ENCODE assay signal across 11 cellular contexts in genomic region chr17:83194761-83195329, GRCh38.
DNase-seq lines count a peak whose midpoint lies in the region; ATAC-seq, FAIRE-seq and TF ChIP-seq lines count a peak whose summit lies in the region.
"Had no signal": no experiment of that assay in that cellular context is flagged by ENCODE, and none has a peak within 500 bp of the region (broad histone marks: within the 10 kb centered on the region; RNA-seq: fewer than 3 reads in every experiment).

No MANE protein-coding gene starts in this region.

- CTCF ChIA-PET in activated CD8-positive, alpha-beta memory T cell treated with anti-CD3 and anti-CD28 coated beads, Interleukin-2, amount 10 ng/mL, durations not matched to agents 7 days and 5 days (lab: Charles Lee), result interaction anchor here (1.2 kb wide), 1 partner anchor 69 kb away, joined by 3 read pairs; no protein-coding TSS in a partner anchor

- no peaks in the 10 kb centered on the region for H3K36me3 ChIP-seq in kidney (ENCODE audit: control insufficient read depth in 1 of 2, insufficient read depth in 2 of 2, low read length in 2 of 2)
- H3K36me3 ChIP-seq in tibial artery, result no peaks in the 10 kb centered on the region
- H3K36me3 ChIP-seq: thyroid gland had no signal

- no peaks in the 10 kb centered on the region for H3K27me3 Mint-ChIP-seq in activated CD8-positive, alpha-beta memory T cell treated with anti-CD3 and anti-CD28 coated beads, Interleukin-2, amount 10 ng/mL, durations not matched to agents 7 days and 5 days
- H3K27me3 Mint-ChIP-seq: activated CD4-positive, alpha-beta memory T cell treated with anti-CD3 and anti-CD28 coated beads for 36 hours had no signal

- H3K27ac ChIP-seq in kidney (ENCODE audit: low read depth in 2 of 2, low read length in 2 of 2) (no peak overlapping the region), tibial artery (peak overlapping the region; percentile 79 to 85)

- TF ChIP-seq CTCF in kidney (IDR thresholded peaks at IDR 0.05; ENCODE audit: borderline replicate concordance, extremely low read depth, insufficient read depth), result no peak
- TF ChIP-seq CTCF in tibial artery (IDR thresholded peaks at IDR 0.05), result no peak

- no peak for DNase-seq in activated CD8-positive, alpha-beta memory T cell treated with anti-CD3 and anti-CD28 coated beads, Interleukin-2, amount 10 ng/mL, durations not matched to agents 7 days and 5 days
- DNase-seq in activated CD8-positive, alpha-beta memory T cell treated with anti-CD3 and anti-CD28 coated beads, Interleukin-2, amount 50 U/mL, for 4 hours, result no peak
- DNase-seq in amniotic epithelial cell (ENCODE audit: low read depth) (peak; percentile 48), kidney (peak; percentile 73), tibial artery (peak; percentile 39 to 83), NCI-H1694 treated with DMSO at 0.1 percent for 48 hours (lab: John Stamatoyannopoulos, UW) (no peak), cerebellar cortex (ENCODE audit: low spot score) (no peak), ecto neural progenitor cell (ENCODE audit: low spot score) (no peak)
- DNase-seq: SIG-M5 had no signal

- H3K27me3 ChIP-seq in tibial artery, result no peaks in the 10 kb centered on the region
- H3K27me3 ChIP-seq: thyroid gland had no signal

- H3K4me1 ChIP-seq in kidney (ENCODE audit: control insufficient read depth in 1 of 2, insufficient read depth in 1 of 2, low read depth in 1 of 2, low read length in 2 of 2) (peaks cover 0 to 10% of the 10 kb centered on the region in 2 donors), tibial artery (peaks cover 9 to 75% (median 47%) of the 10 kb centered on the region in 4 donors)

- intact Hi-C loops in kidney (cut with DNase I), result no loop called here
- intact Hi-C loops in tibial artery (cut with DNase I; ENCODE audit: low total_unique reads), result no loop called here

- no peak for FAIRE-seq in kidney (lab: Jason Lieb, UNC)

- no peak for ATAC-seq in activated CD8-positive, alpha-beta memory T cell treated with anti-CD3 and anti-CD28 coated beads, Interleukin-2, amount 10 ng/mL, durations not matched to agents 7 days and 5 days

- no peak overlapping the region for H3K4me3 ChIP-seq in kidney (ENCODE audit: low read length in 2 of 2)
- peak overlapping the region; percentile 0 to 4 for H3K4me3 ChIP-seq in tibial artery
- H3K4me3 ChIP-seq: thyroid gland had no signal

- H3K27ac Mint-ChIP-seq in activated CD8-positive, alpha-beta memory T cell treated with anti-CD3 and anti-CD28 coated beads, Interleukin-2, amount 10 ng/mL, durations not matched to agents 7 days and 5 days, result peak overlapping the region; percentile 46
- H3K27ac Mint-ChIP-seq: activated CD4-positive, alpha-beta memory T cell treated with anti-CD3 and anti-CD28 coated beads for 36 hours had no signal

- no peaks in the 10 kb centered on the region for H3K36me3 Mint-ChIP-seq in activated CD8-positive, alpha-beta memory T cell treated with anti-CD3 and anti-CD28 coated beads, Interleukin-2, amount 10 ng/mL, durations not matched to agents 7 days and 5 days
- H3K36me3 Mint-ChIP-seq: activated CD4-positive, alpha-beta memory T cell treated with anti-CD3 and anti-CD28 coated beads for 36 hours had no signal

- no peaks in the 10 kb centered on the region for H3K9me3 Mint-ChIP-seq in activated CD8-positive, alpha-beta memory T cell treated with anti-CD3 and anti-CD28 coated beads, Interleukin-2, amount 10 ng/mL, durations not matched to agents 7 days and 5 days (ENCODE audit: low read depth)
- H3K9me3 Mint-ChIP-seq: activated CD4-positive, alpha-beta memory T cell treated with anti-CD3 and anti-CD28 coated beads for 36 hours had no signal

- peaks cover 48% of the 10 kb centered on the region for H3K4me1 Mint-ChIP-seq in activated CD8-positive, alpha-beta memory T cell treated with anti-CD3 and anti-CD28 coated beads, Interleukin-2, amount 10 ng/mL, durations not matched to agents 7 days and 5 days

- no peak overlapping the region for H3K9ac ChIP-seq in kidney (ENCODE audit: low read length in 2 of 2)

- H3K9me3 ChIP-seq in kidney (ENCODE audit: control insufficient read depth in 1 of 2, low read length in 2 of 2) (no peaks in the 10 kb centered on the region), tibial artery (no peaks in the 10 kb centered on the region)
- H3K9me3 ChIP-seq: thyroid gland had no signal

- H3K4me3 Mint-ChIP-seq in activated CD8-positive, alpha-beta memory T cell treated with anti-CD3 and anti-CD28 coated beads, Interleukin-2, amount 10 ng/mL, durations not matched to agents 7 days and 5 days, result no peak overlapping the region
- H3K4me3 Mint-ChIP-seq: activated CD4-positive, alpha-beta memory T cell treated with anti-CD3 and anti-CD28 coated beads for 36 hours had no signal

Comparison
In these comparisons a context has a peak if more than half of its experiments do, and no peak if none do; other contexts are left out.
1. DNase-seq: peak in amniotic epithelial cell (single experiment), kidney (single experiment) and tibial artery (2 of 2); none in activated CD8-positive, alpha-beta memory T cell treated with anti-CD3 and anti-CD28 coated beads, Interleukin-2, amount 10 ng/mL, durations not matched to agents 7 days and 5 days (single experiment), activated CD8-positive, alpha-beta memory T cell treated with anti-CD3 and anti-CD28 coated beads, Interleukin-2, amount 50 U/mL, for 4 hours (single experiment), NCI-H1694 treated with DMSO at 0.1 percent for 48 hours (single experiment), cerebellar cortex (single experiment) and ecto neural progenitor cell (single experiment).
2. H3K27ac ChIP-seq: peak in tibial artery (2 of 2); none in kidney (0 of 2).
3. H3K4me3 ChIP-seq: peak in tibial artery (2 of 2); none in kidney (0 of 2).